In the genomic region with DNA sequence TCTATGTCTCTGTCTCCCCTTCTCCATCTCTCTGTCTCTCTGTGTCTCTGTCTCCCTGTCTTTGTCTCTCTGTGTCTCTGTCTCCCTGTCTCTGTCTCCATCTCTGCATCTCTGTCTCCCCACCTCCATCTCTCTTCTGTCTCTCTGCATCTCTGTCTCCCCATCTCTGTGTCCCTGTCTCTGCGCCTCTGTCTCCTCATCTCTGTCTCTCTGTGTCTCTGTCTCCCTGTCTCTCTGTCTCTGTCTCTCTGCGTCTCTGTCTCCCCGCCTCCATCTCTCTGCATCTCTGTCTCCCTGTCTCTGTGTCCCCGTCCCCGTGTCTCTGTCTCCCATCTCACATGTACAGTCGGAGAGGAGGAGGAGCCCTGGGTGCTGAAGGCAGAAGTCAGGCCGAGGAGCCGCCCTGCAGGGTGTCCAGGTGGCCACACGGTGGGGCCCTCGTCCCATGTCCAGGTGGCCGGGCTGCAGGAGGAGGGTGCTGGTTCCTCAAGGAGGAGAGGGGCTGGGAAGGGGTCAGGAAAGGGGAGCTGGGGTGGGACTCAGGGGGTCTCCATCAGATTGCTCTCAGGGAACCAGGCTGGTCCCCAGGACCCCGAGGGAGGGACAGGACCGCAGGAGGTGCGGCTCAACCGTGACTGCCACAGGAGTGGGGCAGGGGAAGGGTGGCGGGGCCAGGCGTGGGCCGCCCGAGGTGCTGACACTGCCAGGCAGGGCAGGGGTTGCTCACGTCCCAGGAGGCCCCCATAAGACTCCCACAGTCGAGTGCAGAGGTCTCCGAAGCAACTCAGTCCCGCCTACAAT, we compare ENCODE assay signal across 8 cellular contexts. TPM values are rescaled to one million over a fixed set of nuclear protein-coding genes. Genes with fewer than 3 reads are reported as not detected.
DNase-seq lines count a peak whose midpoint lies in the region; ATAC-seq and TF ChIP-seq lines count a peak whose summit lies in the region.

No MANE protein-coding gene starts in this region.

- H3K27ac ChIP-seq in PC-3 (ENCODE audit: low read length) (no peak overlapping the region), fibroblast of lung (ENCODE audit: insufficient read depth, low read length) (no peak overlapping the region), neural progenitor cell (no peak overlapping the region), stomach (no peak overlapping the region)

- H3K9me3 ChIP-seq in PC-3 (ENCODE audit: low read length) (no peaks in the 10 kb centered on the region), fibroblast of lung (ENCODE audit: control insufficient read depth, insufficient read depth, low read depth, low read length) (no peaks in the 10 kb centered on the region), neural progenitor cell (ENCODE audit: low read depth) (no peaks in the 10 kb centered on the region), stomach (no peaks in the 10 kb centered on the region)

- in situ Hi-C loops in Caki2 (cut with HindIII; ENCODE audit: low pct_unique_long_range_greater_than_20kb, low sequenced_read_pairs): no loop called here

- H3K4me3 Mint-ChIP-seq in neural progenitor cell: no peak overlapping the region

- H4K20me1 ChIP-seq in PC-3 (ENCODE audit: low read length) (no peaks in the 10 kb centered on the region), fibroblast of lung (ENCODE audit: control insufficient read depth, extremely low read depth, insufficient read depth, low read length) (no peaks in the 10 kb centered on the region), neural progenitor cell (ENCODE audit: low read depth) (no peaks in the 10 kb centered on the region)

- H3K4me1 ChIP-seq in PC-3 (ENCODE audit: insufficient read depth, low read length): peaks cover 11% of the 10 kb centered on the region
- H3K4me1 ChIP-seq in fibroblast of lung (ENCODE audit: control insufficient read depth, extremely low read depth, insufficient read depth, low read length): no peaks in the 10 kb centered on the region
- H3K4me1 ChIP-seq in neural progenitor cell: peaks cover 8% of the 10 kb centered on the region
- peaks cover 4 to 18% (median 15%) of the 10 kb centered on the region in 4 donors for H3K4me1 ChIP-seq in stomach

- 29 to 34% (median 30%) methylated on average over 21 to 23 of the region's 23 CpGs for WGBS in stomach, 5 donors

- peaks cover 5% of the 10 kb centered on the region for H3K9me3 Mint-ChIP-seq in neural progenitor cell

- H3K27ac Mint-ChIP-seq in neural progenitor cell: no peak overlapping the region

- peak; percentile 82 for ATAC-seq in PC-3
- ATAC-seq in GM21576 (IDR thresholded peaks at IDR 0.05; ENCODE audit: unreplicated experiment): no peak

- H3K9ac ChIP-seq in PC-3 (ENCODE audit: low read length) (no peak overlapping the region), fibroblast of lung (ENCODE audit: insufficient read depth, low read length) (no peak overlapping the region), neural progenitor cell (no peak overlapping the region)

- intact Hi-C loops in PC-3 (cut with micrococcal nuclease) (loop anchor here (1.0 kb wide), 1 partner anchor 102 kb away; no protein-coding TSS in a partner anchor), stomach (cut with DNase I; ENCODE audit: low total_unique reads) (loop anchor here (5.0 kb wide), 2 partner anchors 100 to 210 kb away; no protein-coding TSS in a partner anchor)

- no peak overlapping the region for H2AFZ ChIP-seq in PC-3 (ENCODE audit: low read length)
- H2AFZ ChIP-seq in fibroblast of lung (ENCODE audit: low read length): no peak overlapping the region
- no peak overlapping the region for H2AFZ ChIP-seq in neural progenitor cell (replicated peaks)

- CTCF ChIA-PET in PC-3 (lab: Charles Lee): no interaction called here

- peaks cover 18% of the 10 kb centered on the region for H3K27me3 Mint-ChIP-seq in neural progenitor cell (ENCODE audit: insufficient read depth, low read depth)

- no TSS peak for BruUV-seq in PC-3 (replicated peaks; lab: Mats Ljungman, UMichigan)

- H3F3A ChIP-seq in PC-3 (ENCODE audit: low read length, unreplicated experiment): no peaks in the 10 kb centered on the region
- no peaks in the 10 kb centered on the region for H3F3A ChIP-seq in neural progenitor cell (ENCODE audit: low read depth)

- H3K4me3 ChIP-seq in PC-3 (ENCODE audit: low read length) (no peak overlapping the region), fibroblast of lung (replicated peaks in 1 of 4; ENCODE audit: control extremely low read depth in 1 of 4, insufficient read depth in 1 of 4, low read depth in 3 of 4, low read length in 4 of 4) (no peak overlapping the region), neural progenitor cell (no peak overlapping the region), stomach (no peak overlapping the region)

- no peaks in the 10 kb centered on the region for H3K27me3 ChIP-seq in PC-3 (ENCODE audit: low read length)
- no peaks in the 10 kb centered on the region for H3K27me3 ChIP-seq in fibroblast of lung (ENCODE audit: control insufficient read depth, insufficient read depth, low read length)
- peaks cover 10% of the 10 kb centered on the region for H3K27me3 ChIP-seq in neural progenitor cell
- H3K27me3 ChIP-seq in stomach: peaks cover 0 to 36% (median 4%) of the 10 kb centered on the region in 3 donors

- TF ChIP-seq POLR2A in stomach (IDR thresholded peaks at IDR 0.05): no peak

- POLR2A ChIA-PET in PC-3 (lab: Charles Lee; ENCODE audit: unreplicated experiment): no interaction called here

- H3K4me2 ChIP-seq in PC-3 (ENCODE audit: low read length): no peak overlapping the region
- no peak overlapping the region for H3K4me2 ChIP-seq in fibroblast of lung (ENCODE audit: extremely low read depth, insufficient read depth, low read length)
- no peak overlapping the region for H3K4me2 ChIP-seq in neural progenitor cell

- peak; percentile 90 for TF ChIP-seq CTCF in PC-3 (conservative IDR thresholded peaks at IDR 0.05; ENCODE audit: low read depth, low read length)
- TF ChIP-seq CTCF in fibroblast of lung (conservative IDR thresholded peaks at IDR 0.05 in 1 of 2, IDR thresholded peaks at IDR 0.05 in 1 of 2; ENCODE audit: low read depth in 1 of 2, low read length in 2 of 2): peak; percentile 71 to 80
- peak; percentile 96 for TF ChIP-seq CTCF in neural progenitor cell (IDR thresholded peaks at IDR 0.05)
- peak in 5 of 7 experiments; percentile 90 to 96 (median 93) for TF ChIP-seq CTCF in stomach (IDR thresholded peaks at IDR 0.05)

- H3K9me2 ChIP-seq in PC-3 (replicated peaks; ENCODE audit: low read length): no peaks in the 10 kb centered on the region

- TF ChIP-seq EP300 in stomach (IDR thresholded peaks at IDR 0.05): no peak

- no peaks in the 10 kb centered on the region for H3K36me3 Mint-ChIP-seq in neural progenitor cell

- no peaks in the 10 kb centered on the region for H3K36me3 ChIP-seq in PC-3 (ENCODE audit: low read depth, low read length)
- H3K36me3 ChIP-seq in fibroblast of lung (ENCODE audit: control insufficient read depth, insufficient read depth, low read length): no peaks in the 10 kb centered on the region
- no peaks in the 10 kb centered on the region for H3K36me3 ChIP-seq in neural progenitor cell
- no peaks in the 10 kb centered on the region for H3K36me3 ChIP-seq in stomach

- peaks cover 12% of the 10 kb centered on the region for H3K4me1 Mint-ChIP-seq in neural progenitor cell

- DNase-seq in Caki2 (ENCODE audit: low read depth) (peak; percentile 53), HuH-7 (ENCODE audit: low spot score) (peak; percentile 95), PC-3 (peak; percentile 78), fibroblast of lung (ENCODE audit: low read depth in 2 of 2) (peak; percentile 45 to 47), neural progenitor cell (ENCODE audit: low spot score) (peak; percentile 93), stomach (peak; percentile 87)
- DNase-seq in activated T-cell treated with anti-CD3 and anti-CD28 coated beads, Interleukin-2, amount 50 U/mL, for 48 hours: peak; percentile 83 to 86

- no peaks in the 10 kb centered on the region for H3K79me2 ChIP-seq in PC-3 (ENCODE audit: low read length)
- H3K79me2 ChIP-seq in fibroblast of lung (ENCODE audit: control insufficient read depth, insufficient read depth, low read length): no peaks in the 10 kb centered on the region
- H3K79me2 ChIP-seq in neural progenitor cell (ENCODE audit: low read depth): no peaks in the 10 kb centered on the region

RNA-seq across cellular contexts. Expression of gene TH, which starts 25.6 kb away (rescaled TPM):
- total RNA-seq in Caki2 (2014; rRNA removed; shearing (Covaris generic); ENCODE audit: low replicate concordance): not detected in 2 replicates
- total RNA-seq in PC-3 (2014; rRNA removed): 8.3 and 11.2 TPM in 2 replicates
- 0.17 TPM in 1 of 2 replicates, not detected in the other for total RNA-seq in fibroblast of lung
- polyA plus RNA-seq in fibroblast of lung: not detected in 2 replicates
- not detected in 2 replicates for polyA plus RNA-seq in fibroblast of lung (2012)
- not detected in 2 replicates for polyA minus RNA-seq in fibroblast of lung (ENCODE audit: low replicate concordance)
- total RNA-seq in neural progenitor cell (ENCODE audit: low replicate concordance): 2.0 and 6.2 TPM in 2 replicates
- not detected for total RNA-seq in stomach
- 1 to 10 TPM in 1 of 3 donors, under 1 TPM in 1, not detected in 1; 0.13 to 1.7 TPM for polyA plus RNA-seq in stomach

RNA-seq across cellular contexts. Expression of gene INS, which starts 36.2 kb away (rescaled TPM):
- not detected in 2 replicates for total RNA-seq in Caki2 (2014; rRNA removed; shearing (Covaris generic); ENCODE audit: low replicate concordance)
- total RNA-seq in PC-3 (2014; rRNA removed): not detected in 2 replicates
- not detected in 2 replicates for total RNA-seq in fibroblast of lung
- polyA plus RNA-seq in fibroblast of lung: not detected in 2 replicates
- polyA plus RNA-seq in fibroblast of lung (2012): not detected in 2 replicates
- not detected in 2 replicates for polyA minus RNA-seq in fibroblast of lung (ENCODE audit: low replicate concordance)
- total RNA-seq in neural progenitor cell (ENCODE audit: low replicate concordance): not detected in 2 replicates
- not detected for total RNA-seq in stomach
- 10 to 100 TPM in 1 of 3 donors, 1 to 10 TPM in 1, not detected in 1; 7.2 to 37.6 TPM for polyA plus RNA-seq in stomach

RNA-seq across cellular contexts. Expression of gene IGF2, which starts 58.0 kb away (rescaled TPM):
- total RNA-seq in Caki2 (2014; rRNA removed; shearing (Covaris generic); ENCODE audit: low replicate concordance): 2.3 and 5.6 TPM in 2 replicates
- total RNA-seq in PC-3 (2014; rRNA removed) (5.0 and 5.1 TPM in 2 replicates), fibroblast of lung (under 0.01 and 0.17 TPM in 2 replicates), neural progenitor cell (ENCODE audit: low replicate concordance) (0.45 and 3.3 TPM in 2 replicates), stomach (100 to 1,000 TPM in 1 of 5 donors, 10 to 100 TPM in 3, 1 to 10 TPM in 1; 5.2 to 164 (median 29.2) TPM)
- polyA plus RNA-seq in fibroblast of lung (0.03 and 0.08 TPM in 2 replicates), stomach (1 to 10 TPM; 3.8 to 9.6 (median 5.2) TPM)
- 0.13 and 1.1 TPM in 2 replicates for polyA plus RNA-seq in fibroblast of lung (2012)
- 0.11 and 0.55 TPM in 2 replicates for polyA minus RNA-seq in fibroblast of lung (ENCODE audit: low replicate concordance)
